1 cellular context compared by ENCODE assay signal in genomic region chr1:150760003-150760402, GRCh38.
TF ChIP-seq lines count a peak whose summit lies in the region.

No MANE protein-coding gene starts in this region.

TF ChIP-seq in SK-N-SH treated with all-trans-retinoic acid at 6 μM for 48 hours, 23 proteins besides CTCF, POLR2A, EP300 and RAD21 (continued from another document):
- TF ChIP-seq TSHZ2 (CRISPR knock-in tag; IDR thresholded peaks at IDR 0.05) = no peak
- no peak for TF ChIP-seq TCF4 (CRISPR knock-in tag; IDR thresholded peaks at IDR 0.05; ENCODE audit: borderline replicate concordance)
- TF ChIP-seq ZFP3 (CRISPR knock-in tag; IDR thresholded peaks at IDR 0.05) = no peak
- TF ChIP-seq ZNF8 (CRISPR knock-in tag; IDR thresholded peaks at IDR 0.05) = no peak
- no peak for TF ChIP-seq PATZ1 (CRISPR knock-in tag; IDR thresholded peaks at IDR 0.05; ENCODE audit: borderline replicate concordance)
- TF ChIP-seq ESRRG (CRISPR knock-in tag; IDR thresholded peaks at IDR 0.05) = no peak
- no peak for TF ChIP-seq RARB (CRISPR knock-in tag; IDR thresholded peaks at IDR 0.05)
- no peak for TF ChIP-seq TOX (CRISPR knock-in tag; IDR thresholded peaks at IDR 0.05; ENCODE audit: borderline replicate concordance)
- no peak for TF ChIP-seq BACH2 (CRISPR knock-in tag; IDR thresholded peaks at IDR 0.05; ENCODE audit: borderline replicate concordance)
- TF ChIP-seq GLIS3 (CRISPR knock-in tag; IDR thresholded peaks at IDR 0.05) = no peak
- TF ChIP-seq OSR1 (CRISPR knock-in tag; IDR thresholded peaks at IDR 0.05) = no peak
- TF ChIP-seq ZFP30 (CRISPR knock-in tag; IDR thresholded peaks at IDR 0.05) = no peak
- no peak for TF ChIP-seq ISL1 (CRISPR knock-in tag; IDR thresholded peaks at IDR 0.05)
- no peak for TF ChIP-seq SNAI2 (CRISPR knock-in tag; IDR thresholded peaks at IDR 0.05)
- TF ChIP-seq CREB5 (CRISPR knock-in tag; IDR thresholded peaks at IDR 0.05; ENCODE audit: low read depth) = no peak
- TF ChIP-seq ZNF565 (CRISPR knock-in tag; conservative IDR thresholded peaks at IDR 0.05; ENCODE audit: low read depth) = no peak
- TF ChIP-seq CSDC2 (CRISPR knock-in tag; IDR thresholded peaks at IDR 0.05) = no peak
- TF ChIP-seq CSRNP3 (CRISPR knock-in tag; IDR thresholded peaks at IDR 0.05) = no peak
